ENCODE assay signal across 13 cellular contexts in the genomic region with DNA sequence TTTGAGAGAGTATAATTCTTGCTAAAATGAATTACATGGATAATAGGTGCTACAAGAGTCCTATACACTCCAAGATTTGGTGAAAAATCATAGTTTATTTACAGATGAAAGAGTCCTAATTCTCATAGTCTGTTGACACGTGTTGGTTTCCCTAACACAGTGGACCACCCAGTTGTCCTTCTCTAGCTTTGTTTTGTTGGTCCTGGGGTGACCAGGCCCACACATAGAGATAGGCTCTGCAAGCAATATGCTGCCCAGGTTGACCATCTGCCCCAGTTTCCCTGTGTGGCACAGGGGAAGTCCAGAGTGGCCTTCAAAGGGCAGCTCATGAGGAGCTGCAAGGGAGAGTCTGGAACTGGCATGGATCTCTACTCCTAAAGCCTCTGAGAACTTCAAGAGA.
DNase-seq lines count a peak whose midpoint lies in the region; ATAC-seq, FAIRE-seq and TF ChIP-seq lines count a peak whose summit lies in the region.
"Had no signal": no experiment of that assay in that cellular context is flagged by ENCODE, and none has a peak within 500 bp of the region (broad histone marks: within the 10 kb centered on the region; RNA-seq: fewer than 3 reads in every experiment).

No MANE protein-coding gene starts in this region.

- DNase-seq in right atrium auricular region (ENCODE audit: low spot score) (no peak), left cardiac atrium (no peak), neural crest cell (ENCODE audit: low read depth, low spot score) (no peak), HTR-8/SVneo (ENCODE audit: insufficient read length, low spot score) (no peak)
- DNase-seq in central memory CD8-positive, alpha-beta T cell (ENCODE audit: low spot score in 2 of 2) = no peak
- no peak for DNase-seq in NK-92 treated with Interleukin-12 subunit alpha and Interleukin-12 subunit beta, amount 100 ng/mL, for 24 hours (lab: John Stamatoyannopoulos, UW)
- DNase-seq: NCI-H1105 treated with DMSO at 0.1 percent for 48 hours; NCI-H69; stimulated activated CD4-positive, alpha-beta T cell treated with anti-CD3 and anti-CD28 coated beads, Interleukin-12 subunit alpha, Interleukin-12 subunit beta, amount 100 ng/mL, for 4 hours had no signal

- no peak for ATAC-seq in left cardiac atrium
- ATAC-seq in central memory CD8-positive, alpha-beta T cell (replicated peaks; ENCODE audit: extremely low read depth, poor library complexity, severe bottlenecking) = no peak
- ATAC-seq in HG03521 (IDR thresholded peaks at IDR 0.05; ENCODE audit: unreplicated experiment) = no peak
- ATAC-seq in HG02884 (IDR thresholded peaks at IDR 0.05; ENCODE audit: unreplicated experiment) = no peak

- no peaks in the 10 kb centered on the region for H3K9me3 ChIP-seq in right atrium auricular region

- H3K36me3 Mint-ChIP-seq in central memory CD8-positive, alpha-beta T cell (ENCODE audit: insufficient read depth) = no peaks in the 10 kb centered on the region
- no peaks in the 10 kb centered on the region for H3K36me3 Mint-ChIP-seq in neural crest cell (ENCODE audit: low read depth)

- FAIRE-seq in HTR-8/SVneo (lab: Jason Lieb, UNC) = no peak
- FAIRE-seq: colon, GM18507 had no signal

- TF ChIP-seq CTCF in right atrium auricular region (IDR thresholded peaks at IDR 0.05) (no peak), neural crest cell (conservative IDR thresholded peaks at IDR 0.05) (no peak)

- no peaks in the 10 kb centered on the region for H3K27me3 Mint-ChIP-seq in central memory CD8-positive, alpha-beta T cell
- H3K27me3 Mint-ChIP-seq in neural crest cell (ENCODE audit: low read depth) = no peaks in the 10 kb centered on the region

- H3K27ac Mint-ChIP-seq in central memory CD8-positive, alpha-beta T cell (ENCODE audit: low read depth) = peak overlapping the region; percentile 67
- peak overlapping the region; percentile 60 for H3K27ac Mint-ChIP-seq in neural crest cell (ENCODE audit: unreplicated experiment)

- H3K27me3 ChIP-seq in right atrium auricular region = no peaks in the 10 kb centered on the region

- peaks cover 31% of the 10 kb centered on the region for H3K4me1 Mint-ChIP-seq in central memory CD8-positive, alpha-beta T cell
- H3K4me1 Mint-ChIP-seq in neural crest cell = peaks cover 49% of the 10 kb centered on the region

- H3K4me3 Mint-ChIP-seq in central memory CD8-positive, alpha-beta T cell = no peak overlapping the region
- no peak overlapping the region for H3K4me3 Mint-ChIP-seq in neural crest cell

- H3K36me3 ChIP-seq in right atrium auricular region = no peaks in the 10 kb centered on the region

- intact Hi-C loops in left cardiac atrium (cut with DNase I) = no loop called here

- peaks cover 0 to 42% of the 10 kb centered on the region in 2 donors for H3K4me1 ChIP-seq in right atrium auricular region

- H3K9me3 Mint-ChIP-seq in central memory CD8-positive, alpha-beta T cell = no peaks in the 10 kb centered on the region
- H3K9me3 Mint-ChIP-seq in neural crest cell = no peaks in the 10 kb centered on the region

- no peak overlapping the region for H3K4me3 ChIP-seq in right atrium auricular region

- peak overlapping the region; percentile 80 for H3K27ac ChIP-seq in right atrium auricular region
